In the genomic region with DNA sequence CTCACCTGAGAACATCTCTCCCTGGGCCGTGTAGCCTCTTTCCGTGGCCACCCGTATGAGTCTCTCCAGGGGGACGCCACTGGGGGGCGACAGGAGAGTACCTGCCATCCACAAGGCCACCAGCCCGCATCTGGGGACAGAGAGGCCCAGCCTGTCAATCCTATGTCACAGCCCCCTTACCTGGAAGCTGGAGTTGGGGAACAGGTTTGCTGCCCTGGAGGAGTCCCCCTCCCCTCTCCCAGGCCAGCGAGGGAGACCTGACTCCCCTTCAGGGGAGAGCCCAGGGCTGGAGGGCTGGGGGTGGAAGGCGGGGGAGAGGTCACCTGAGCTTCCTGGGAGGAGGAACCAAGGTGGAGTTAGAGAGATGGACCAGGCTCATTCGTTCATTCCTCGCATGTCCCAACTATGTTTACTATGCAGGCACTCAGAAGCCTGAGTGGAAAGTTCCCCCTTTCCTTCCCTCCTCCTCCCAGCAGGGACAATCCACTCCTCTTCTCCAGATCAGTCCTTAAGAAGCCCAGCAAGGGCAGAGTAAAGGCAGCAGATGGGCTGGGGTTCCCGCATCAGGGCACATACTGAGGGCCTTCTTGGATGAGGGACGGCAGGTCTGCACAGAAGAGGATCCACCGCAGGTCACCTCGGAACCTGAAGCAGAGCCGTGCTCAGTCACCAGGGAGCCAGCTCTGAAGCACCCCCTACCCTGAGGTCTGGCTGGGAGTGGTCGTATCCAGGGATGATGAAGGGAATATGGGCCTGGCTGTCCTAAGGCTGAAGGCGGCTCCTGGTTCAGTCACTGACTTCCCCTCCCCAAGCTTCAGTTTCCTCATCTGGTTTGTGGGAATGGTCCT, we compare ENCODE assay signal across 11 cellular contexts. TPM values are rescaled to one million over a fixed set of nuclear protein-coding genes. Genes with fewer than 3 reads are reported as not detected.
DNase-seq lines count a peak whose midpoint lies in the region; ATAC-seq and TF ChIP-seq lines count a peak whose summit lies in the region.
"Had no signal": no experiment of that assay in that cellular context is flagged by ENCODE, and none has a peak within 500 bp of the region (broad histone marks: within the 10 kb centered on the region; RNA-seq: fewer than 3 reads in every experiment).

No MANE protein-coding gene starts in this region.

- H3K27me3 ChIP-seq in foreskin keratinocyte: no peaks in the 10 kb centered on the region
- H3K27me3 ChIP-seq: SJSA1 had no signal

- TF ChIP-seq CTCF in WTC11 (IDR thresholded peaks at IDR 0.05) (0 out of 2 replicates have a peak, but pooled peaks have one; percentile 26), foreskin keratinocyte (conservative IDR thresholded peaks at IDR 0.05) (peak; percentile 26)

- peaks cover 25% of the 10 kb centered on the region for H3K4me1 Mint-ChIP-seq in WTC11

- H3K27me3 Mint-ChIP-seq in WTC11 (ENCODE audit: low read depth): no peaks in the 10 kb centered on the region

- CTCF ChIA-PET in WTC11 (lab: Charles Lee): interaction anchor here (0.8 to 4.3 kb wide), 10 partner anchors 10 to 82 kb away, joined by 3 to 27 read pairs (median 8); partner anchors contain the start of genes COQ8B, EGLN2, ITPKC and RAB4B

- peak; percentile 30 for DNase-seq in NCI-H748 (lab: John Stamatoyannopoulos, UW; ENCODE audit: unreplicated experiment)
- DNase-seq in NCI-H748 treated with DMSO at 0.1 percent for 48 hours (lab: John Stamatoyannopoulos, UW): no peak
- DNase-seq in WTC11 (ENCODE audit: low spot score): peak; percentile 54
- DNase-seq in foreskin keratinocyte: no peak
- DNase-seq in stimulated activated CD8-positive, alpha-beta memory T cell treated with anti-CD3 and anti-CD28 coated beads, Interleukin-4, amount 100 ng/mL, for 48 hours: peak; percentile 62
- DNase-seq in NCI-H510A treated with DMSO at 0.1 percent for 48 hours (lab: John Stamatoyannopoulos, UW): no peak
- DNase-seq in NCI-H2196 (lab: John Stamatoyannopoulos, UW; ENCODE audit: unreplicated experiment): no peak
- DNase-seq: aorta; stimulated activated CD4-positive, alpha-beta T cell treated with anti-CD3 and anti-CD28 coated beads, Interleukin-4, amount 100 ng/mL, for 4 hours had no signal

- ATAC-seq in WTC11 (peak; percentile 59), foreskin keratinocyte (no peak), GM18519 (IDR thresholded peaks at IDR 0.05; ENCODE audit: low FRiP score, unreplicated experiment) (no peak)

- POLR2A ChIA-PET in WTC11 (lab: Charles Lee): interaction anchor here (1.2 to 1.4 kb wide), 2 partner anchors 27 to 54 kb away, joined by 3 to 6 read pairs; partner anchors contain the start of genes EGLN2 and ITPKC

- H3K27ac ChIP-seq in foreskin keratinocyte: no peak overlapping the region
- H3K27ac ChIP-seq: SJSA1 had no signal

- H3K4me1 ChIP-seq in foreskin keratinocyte: no peaks in the 10 kb centered on the region

- no peak overlapping the region for H3K4me3 Mint-ChIP-seq in WTC11

- peaks cover 7% of the 10 kb centered on the region for H3K36me3 Mint-ChIP-seq in WTC11

- peak overlapping the region; percentile 72 for H3K27ac Mint-ChIP-seq in WTC11

- no peaks in the 10 kb centered on the region for H3K9me3 Mint-ChIP-seq in WTC11

TF ChIP-seq in WTC11, 78 proteins besides CTCF, POLR2A, EP300 and RAD21 (continues in another document):
- no peak for TF ChIP-seq IRF2 (CRISPR knock-in tag; IDR thresholded peaks at IDR 0.05; ENCODE audit: borderline replicate concordance, low read depth)
- TF ChIP-seq ZMAT4 (CRISPR knock-in tag; IDR thresholded peaks at IDR 0.05): 0 out of 2 replicates have a peak, but pooled peaks have one; percentile 32
- TF ChIP-seq FOXP4 (CRISPR knock-in tag; IDR thresholded peaks at IDR 0.05): no peak
- no peak for TF ChIP-seq E2F1 (CRISPR knock-in tag; IDR thresholded peaks at IDR 0.05)
- TF ChIP-seq NFE2L1 (CRISPR knock-in tag; IDR thresholded peaks at IDR 0.05): no peak
- no peak for TF ChIP-seq PRRX2 (CRISPR knock-in tag; IDR thresholded peaks at IDR 0.05)
- no peak for TF ChIP-seq OVOL2 (CRISPR knock-in tag; IDR thresholded peaks at IDR 0.05; ENCODE audit: borderline replicate concordance)
- TF ChIP-seq ARID4B (CRISPR knock-in tag; IDR thresholded peaks at IDR 0.05; ENCODE audit: borderline replicate concordance): no peak
- TF ChIP-seq, protein P1, sequence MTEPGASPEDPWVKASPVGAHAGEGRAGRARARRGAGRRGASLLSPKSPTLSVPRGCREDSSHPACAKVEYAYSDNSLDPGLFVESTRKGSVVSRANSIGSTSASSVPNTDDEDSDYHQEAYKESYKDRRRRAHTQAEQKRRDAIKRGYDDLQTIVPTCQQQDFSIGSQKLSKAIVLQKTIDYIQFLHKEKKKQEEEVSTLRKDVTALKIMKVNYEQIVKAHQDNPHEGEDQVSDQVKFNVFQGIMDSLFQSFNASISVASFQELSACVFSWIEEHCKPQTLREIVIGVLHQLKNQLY (CRISPR knock-in tag; IDR thresholded peaks at IDR 0.05): no peak
- 0 out of 2 replicates have a peak, but pooled peaks have one; percentile 19 for TF ChIP-seq MAX (CRISPR knock-in tag; IDR thresholded peaks at IDR 0.05)

RNA-seq across cellular contexts. Expression of gene ACTMAP, which starts 5.5 kb away (rescaled TPM):
- 29.6 to 42.4 TPM (median 40.2 TPM) in 3 replicates for total RNA-seq in WTC11 (2021)
- total RNA-seq in foreskin keratinocyte: 2.1 and 2.5 TPM in 2 replicates
- polyA plus RNA-seq in foreskin keratinocyte: 4.1 and 4.9 TPM in 2 replicates

RNA-seq across cellular contexts. Expression of gene SNRPA, which starts 6.2 kb away (rescaled TPM):
- total RNA-seq in WTC11 (2021): 215 to 227 TPM (median 218 TPM) in 3 replicates
- 104 and 129 TPM in 2 replicates for total RNA-seq in foreskin keratinocyte
- 121 and 130 TPM in 2 replicates for polyA plus RNA-seq in foreskin keratinocyte

RNA-seq across cellular contexts. Expression of gene ITPKC, which starts 27.9 kb away (rescaled TPM):
- total RNA-seq in WTC11 (2021) (10.4 to 13.8 TPM (median 10.6 TPM) in 3 replicates), foreskin keratinocyte (24.1 and 35.7 TPM in 2 replicates)
- polyA plus RNA-seq in foreskin keratinocyte: 20.7 and 30.5 TPM in 2 replicates

RNA-seq across cellular contexts. Expression of gene COQ8B, which starts 28.1 kb away (rescaled TPM):
- total RNA-seq in WTC11 (2021): 55.6 to 62.9 TPM (median 59.9 TPM) in 3 replicates
- total RNA-seq in foreskin keratinocyte: 20.6 and 24.9 TPM in 2 replicates
- 22.9 and 25.9 TPM in 2 replicates for polyA plus RNA-seq in foreskin keratinocyte

RNA-seq across cellular contexts. Expression of gene MIA, which starts 30.5 kb away (rescaled TPM):
- total RNA-seq in WTC11 (2021) (not detected in 3 replicates), foreskin keratinocyte (5.6 and 15.4 TPM in 2 replicates)
- 10.0 and 23.9 TPM in 2 replicates for polyA plus RNA-seq in foreskin keratinocyte
- total RNA-seq: SJSA1 had no signal
- polyA plus RNA-seq: aorta had no signal

Comparison
In these comparisons a context has a peak if more than half of its experiments do, and no peak if none do; other contexts are left out.
1. DNase-seq: peak in NCI-H748 (single experiment), WTC11 (single experiment) and stimulated activated CD8-positive, alpha-beta memory T cell treated with anti-CD3 and anti-CD28 coated beads, Interleukin-4, amount 100 ng/mL, for 48 hours (single experiment); none in NCI-H748 treated with DMSO at 0.1 percent for 48 hours (single experiment), foreskin keratinocyte (0 of 2), NCI-H510A treated with DMSO at 0.1 percent for 48 hours (single experiment) and NCI-H2196 (single experiment).